8 cellular contexts compared by ENCODE assay signal in genomic region chr5:150144211-150144801, GRCh38. TPM values are rescaled to one million over a fixed set of nuclear protein-coding genes. Genes with fewer than 3 reads are reported as not detected.
DNase-seq lines count a peak whose midpoint lies in the region; ATAC-seq and TF ChIP-seq lines count a peak whose summit lies in the region.

No MANE protein-coding gene starts in this region.

- peak overlapping the region; percentile 96 to 99 for H3K18ac ChIP-seq in mesenchymal stem cell (ENCODE audit: low read depth in 1 of 2, low read length in 2 of 2)

- H2BK5ac ChIP-seq in mesenchymal stem cell (ENCODE audit: low read depth, low read length, poor library complexity, severe bottlenecking), result peak overlapping the region; percentile 94

- intact Hi-C loops in dorsolateral prefrontal cortex (cut with DNase I), result no loop called here
- intact Hi-C loops in activated CD4-positive, alpha-beta memory T cell treated with anti-CD3 and anti-CD28 coated beads for 36 hours (cut with micrococcal nuclease), result no loop called here

- DNase-seq in dorsolateral prefrontal cortex (no peak), mesenchymal stem cell (peak; percentile 81), NCI-H748 (lab: John Stamatoyannopoulos, UW; ENCODE audit: unreplicated experiment) (no peak)
- no peak for DNase-seq in activated CD4-positive, alpha-beta memory T cell treated with anti-CD3 and anti-CD28 coated beads for 36 hours
- DNase-seq in stimulated activated CD4-positive, alpha-beta T cell treated with anti-CD3 and anti-CD28 coated beads, Interleukin-4, amount 100 ng/mL, for 1 hour, result no peak

- ATAC-seq in GM18505 (IDR thresholded peaks at IDR 0.05; ENCODE audit: unreplicated experiment), result no peak

- no peak for TF ChIP-seq CTCF in dorsolateral prefrontal cortex (IDR thresholded peaks at IDR 0.05 in 54 of 56, conservative IDR thresholded peaks at IDR 0.05 in 2 of 56; ENCODE audit: low read depth in 1 of 56, partially characterized antibody in 56 of 56)

- H2BK15ac ChIP-seq in mesenchymal stem cell (ENCODE audit: low read depth, poor library complexity, severe bottlenecking), result peak overlapping the region; percentile 94

- H3K23ac ChIP-seq in mesenchymal stem cell (ENCODE audit: low read length in 2 of 2), result peak overlapping the region in 1 of 2 experiments; percentile 60

- peak overlapping the region; percentile 9 to 87 for H3K14ac ChIP-seq in mesenchymal stem cell (ENCODE audit: low read length in 2 of 2)

- no peak overlapping the region for H3K27ac Mint-ChIP-seq in activated CD4-positive, alpha-beta memory T cell treated with anti-CD3 and anti-CD28 coated beads for 36 hours

- no peaks in the 10 kb centered on the region for H3K36me3 ChIP-seq in HUES48 (ENCODE audit: control insufficient read depth, insufficient read depth, low read length)
- H3K36me3 ChIP-seq in mesenchymal stem cell (ENCODE audit: control insufficient read depth in 1 of 2, insufficient read depth in 2 of 2, low read depth in 1 of 2, low read length in 2 of 2), result peaks cover 25 to 71% of the 10 kb centered on the region in 2 experiments

- WGBS in mesenchymal stem cell, result 8% methylated on average over 7 of the region's 14 CpGs

- H2AFZ ChIP-seq in mesenchymal stem cell (ENCODE audit: low read depth, low read length), result no peak overlapping the region

- no peaks in the 10 kb centered on the region for H3K4me1 Mint-ChIP-seq in activated CD4-positive, alpha-beta memory T cell treated with anti-CD3 and anti-CD28 coated beads for 36 hours (ENCODE audit: low read depth)

- no peak overlapping the region for H3K4me3 Mint-ChIP-seq in activated CD4-positive, alpha-beta memory T cell treated with anti-CD3 and anti-CD28 coated beads for 36 hours

- H3K9me3 Mint-ChIP-seq in activated CD4-positive, alpha-beta memory T cell treated with anti-CD3 and anti-CD28 coated beads for 36 hours, result no peaks in the 10 kb centered on the region

- H3K9ac ChIP-seq in HUES48 (ENCODE audit: low read depth, low read length) (no peak overlapping the region), mesenchymal stem cell (ENCODE audit: low read length) (peak overlapping the region; percentile 82)

- no peaks in the 10 kb centered on the region for H3K27me3 Mint-ChIP-seq in activated CD4-positive, alpha-beta memory T cell treated with anti-CD3 and anti-CD28 coated beads for 36 hours

- H3K4me1 ChIP-seq in HUES48 (ENCODE audit: control insufficient read depth, insufficient read depth, low read length) (peaks cover 20% of the 10 kb centered on the region), mesenchymal stem cell (ENCODE audit: control insufficient read depth, insufficient read depth, low read depth, low read length) (peaks cover 76% of the 10 kb centered on the region)

- H3K79me1 ChIP-seq in mesenchymal stem cell (replicated peaks; ENCODE audit: low read length, poor library complexity, severe bottlenecking), result peaks cover 15% of the 10 kb centered on the region

- H3K4me3 ChIP-seq in HUES48 (ENCODE audit: low read depth, low read length) (no peak overlapping the region), dorsolateral prefrontal cortex (peak overlapping the region in 16 of 59 donors; percentile 1 to 42 (median 7)), mesenchymal stem cell (ENCODE audit: insufficient read depth in 1 of 2, low read depth in 1 of 2, low read length in 2 of 2) (peak overlapping the region in 1 of 2 experiments; percentile 69)

- peak overlapping the region; percentile 45 for H3K4me2 ChIP-seq in mesenchymal stem cell (ENCODE audit: low read length, poor library complexity, severe bottlenecking)

- peak overlapping the region; percentile 99 for H4K8ac ChIP-seq in mesenchymal stem cell (ENCODE audit: low read length)

- peak overlapping the region; percentile 96 for H2BK120ac ChIP-seq in mesenchymal stem cell (ENCODE audit: low read depth, low read length)

- H4K91ac ChIP-seq in mesenchymal stem cell (ENCODE audit: low read length), result peak overlapping the region; percentile 99

- peak overlapping the region; percentile 100 for H2AK5ac ChIP-seq in mesenchymal stem cell (ENCODE audit: low read length, severe bottlenecking)

- H3K4ac ChIP-seq in mesenchymal stem cell (ENCODE audit: low read depth in 1 of 2, low read length in 2 of 2), result peak overlapping the region; percentile 97 to 99

- CTCF ChIA-PET in activated CD4-positive, alpha-beta memory T cell treated with anti-CD3 and anti-CD28 coated beads for 36 hours (lab: Charles Lee), result interaction anchor here (0.7 kb wide), 1 partner anchor 23 kb away, joined by 3 read pairs; no protein-coding TSS in a partner anchor

- H3K9me3 ChIP-seq in HUES48 (ENCODE audit: control insufficient read depth, insufficient read depth, low read length), result no peaks in the 10 kb centered on the region
- no peaks in the 10 kb centered on the region for H3K9me3 ChIP-seq in mesenchymal stem cell (ENCODE audit: control insufficient read depth, low read length)

- no peak for TF ChIP-seq POLR2A in GM18505 (IDR thresholded peaks at IDR 0.05; ENCODE audit: borderline replicate concordance, extremely low read depth, insufficient read depth, insufficient read length)

- H3K27me3 ChIP-seq in HUES48 (ENCODE audit: control insufficient read depth, insufficient read depth, low read length) (no peaks in the 10 kb centered on the region), dorsolateral prefrontal cortex (no peaks in the 10 kb centered on the region), mesenchymal stem cell (ENCODE audit: control insufficient read depth in 1 of 2, insufficient read depth in 1 of 2, low read length in 2 of 2) (no peaks in the 10 kb centered on the region)

- H2BK12ac ChIP-seq in mesenchymal stem cell (ENCODE audit: low read length in 2 of 2), result peak overlapping the region; percentile 98

- H3K27ac ChIP-seq in HUES48 (ENCODE audit: low read depth, low read length) (peak overlapping the region; percentile 52), dorsolateral prefrontal cortex (peak overlapping the region in 58 of 59 donors; percentile 15 to 95 (median 80)), mesenchymal stem cell (ENCODE audit: low read length, poor library complexity, severe bottlenecking) (peak overlapping the region; percentile 92), temporal lobe (ENCODE audit: low read depth, low read length) (peak overlapping the region; percentile 84)

- H3K36me3 Mint-ChIP-seq in activated CD4-positive, alpha-beta memory T cell treated with anti-CD3 and anti-CD28 coated beads for 36 hours, result no peaks in the 10 kb centered on the region

- POLR2A ChIA-PET in activated CD4-positive, alpha-beta memory T cell treated with anti-CD3 and anti-CD28 coated beads for 36 hours (lab: Charles Lee), result no interaction called here

RNA-seq across cellular contexts. Expression of gene PDGFRB, which starts 11.3 kb away (rescaled TPM):
- total RNA-seq in dorsolateral prefrontal cortex (100 to 1,000 TPM in 13 of 120 experiments, 10 to 100 TPM in 107; 34.7 to 209 (median 68.0) TPM), temporal lobe (19.4 TPM)
- 203 TPM for polyA plus RNA-seq in mesenchymal stem cell (2013, experiment 1 of 2)
- polyA plus RNA-seq in mesenchymal stem cell (2013, experiment 2 of 2), result 211 TPM
- under 1 TPM; 0.21 to 0.34 TPM for total RNA-seq in activated CD4-positive, alpha-beta memory T cell treated with anti-CD3 and anti-CD28 coated beads for 36 hours

RNA-seq across cellular contexts. Expression of gene CDX1, which starts 22.3 kb away (rescaled TPM):
- total RNA-seq in dorsolateral prefrontal cortex (under 1 TPM in 33 of 120 experiments, not detected in 87; 0.23 to 0.90 (median 0.48) TPM), temporal lobe (not detected)
- polyA plus RNA-seq in mesenchymal stem cell (2013, experiment 1 of 2), result 0.08 TPM
- polyA plus RNA-seq in mesenchymal stem cell (2013, experiment 2 of 2), result 0.03 TPM
- total RNA-seq in activated CD4-positive, alpha-beta memory T cell treated with anti-CD3 and anti-CD28 coated beads for 36 hours, result not detected

RNA-seq across cellular contexts. Expression of gene SLC6A7, which starts 45.6 kb away (rescaled TPM):
- total RNA-seq in dorsolateral prefrontal cortex (10 to 100 TPM; 11.5 to 82.1 (median 47.8) TPM), temporal lobe (1.5 TPM)
- polyA plus RNA-seq in mesenchymal stem cell (2013, experiment 1 of 2), result not detected
- not detected for polyA plus RNA-seq in mesenchymal stem cell (2013, experiment 2 of 2)
- total RNA-seq in activated CD4-positive, alpha-beta memory T cell treated with anti-CD3 and anti-CD28 coated beads for 36 hours, result not detected

RNA-seq across cellular contexts. Expression of gene CSF1R, which starts 58.0 kb away (rescaled TPM):
- total RNA-seq in dorsolateral prefrontal cortex, result 10 to 100 TPM in 119 of 120 experiments, 1 to 10 TPM in 1; 8.9 to 88.6 (median 36.8) TPM
- polyA plus RNA-seq in mesenchymal stem cell (2013, experiment 1 of 2), result 0.06 TPM
- polyA plus RNA-seq in mesenchymal stem cell (2013, experiment 2 of 2), result 0.12 TPM
- 6.4 TPM for total RNA-seq in temporal lobe
- total RNA-seq in activated CD4-positive, alpha-beta memory T cell treated with anti-CD3 and anti-CD28 coated beads for 36 hours, result under 1 TPM; 0.41 to 0.78 TPM

Comparison
In these comparisons a context has a peak if more than half of its experiments do, and no peak if none do; other contexts are left out.
1. RNA of gene PDGFRB, which starts 11.3 kb away (total RNA-seq): 34.7 to 209 TPM in dorsolateral prefrontal cortex and 19.4 TPM in temporal lobe (single experiment); 0.21 to 0.34 TPM in activated CD4-positive, alpha-beta memory T cell treated with anti-CD3 and anti-CD28 coated beads for 36 hours; every median in the first group is over 10 times any median in the second.
2. Peak in every context shown above with its lines, with median percentiles within 50 percentile points of each other: H3K27ac ChIP-seq.